Comparison of ENCODE assay signal across 1 cellular context in the genomic region with DNA sequence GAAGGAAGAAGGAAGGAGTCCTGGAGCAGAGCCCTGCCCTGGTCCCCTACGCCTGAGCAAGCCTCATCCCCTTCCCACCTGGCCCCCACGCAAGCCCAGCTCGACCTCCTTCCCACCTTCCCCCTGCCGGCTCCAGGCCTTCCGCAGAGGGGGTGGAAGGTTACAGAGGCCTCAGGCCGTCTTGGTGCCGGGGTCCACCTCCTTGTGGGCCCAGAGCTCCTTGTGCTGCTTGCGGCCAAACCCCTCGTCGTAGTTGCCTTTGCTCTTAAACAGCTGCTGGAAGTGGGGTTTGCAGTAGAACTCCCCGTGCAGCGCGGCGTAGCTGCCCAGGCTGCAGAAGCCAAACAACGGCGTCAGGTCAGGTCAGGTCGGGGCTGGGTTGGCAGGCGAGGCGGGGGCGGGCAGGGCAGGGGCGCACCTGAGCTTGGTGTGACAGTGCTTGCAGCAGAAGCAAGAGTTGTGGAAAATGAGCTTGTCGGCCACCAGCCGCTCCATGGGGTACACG.
A peak's percentile ranks its signal among the peaks of the same experiment; 100 is the strongest.
TF ChIP-seq lines count a peak whose summit lies in the region.

No MANE protein-coding gene starts in this region.

TF ChIP-seq in HepG2, 621 proteins besides CTCF, POLR2A, EP300 and RAD21:
- no peak for TF ChIP-seq KLF16 (CRISPR knock-in tag; IDR thresholded peaks at IDR 0.05)
- TF ChIP-seq, protein P1, sequence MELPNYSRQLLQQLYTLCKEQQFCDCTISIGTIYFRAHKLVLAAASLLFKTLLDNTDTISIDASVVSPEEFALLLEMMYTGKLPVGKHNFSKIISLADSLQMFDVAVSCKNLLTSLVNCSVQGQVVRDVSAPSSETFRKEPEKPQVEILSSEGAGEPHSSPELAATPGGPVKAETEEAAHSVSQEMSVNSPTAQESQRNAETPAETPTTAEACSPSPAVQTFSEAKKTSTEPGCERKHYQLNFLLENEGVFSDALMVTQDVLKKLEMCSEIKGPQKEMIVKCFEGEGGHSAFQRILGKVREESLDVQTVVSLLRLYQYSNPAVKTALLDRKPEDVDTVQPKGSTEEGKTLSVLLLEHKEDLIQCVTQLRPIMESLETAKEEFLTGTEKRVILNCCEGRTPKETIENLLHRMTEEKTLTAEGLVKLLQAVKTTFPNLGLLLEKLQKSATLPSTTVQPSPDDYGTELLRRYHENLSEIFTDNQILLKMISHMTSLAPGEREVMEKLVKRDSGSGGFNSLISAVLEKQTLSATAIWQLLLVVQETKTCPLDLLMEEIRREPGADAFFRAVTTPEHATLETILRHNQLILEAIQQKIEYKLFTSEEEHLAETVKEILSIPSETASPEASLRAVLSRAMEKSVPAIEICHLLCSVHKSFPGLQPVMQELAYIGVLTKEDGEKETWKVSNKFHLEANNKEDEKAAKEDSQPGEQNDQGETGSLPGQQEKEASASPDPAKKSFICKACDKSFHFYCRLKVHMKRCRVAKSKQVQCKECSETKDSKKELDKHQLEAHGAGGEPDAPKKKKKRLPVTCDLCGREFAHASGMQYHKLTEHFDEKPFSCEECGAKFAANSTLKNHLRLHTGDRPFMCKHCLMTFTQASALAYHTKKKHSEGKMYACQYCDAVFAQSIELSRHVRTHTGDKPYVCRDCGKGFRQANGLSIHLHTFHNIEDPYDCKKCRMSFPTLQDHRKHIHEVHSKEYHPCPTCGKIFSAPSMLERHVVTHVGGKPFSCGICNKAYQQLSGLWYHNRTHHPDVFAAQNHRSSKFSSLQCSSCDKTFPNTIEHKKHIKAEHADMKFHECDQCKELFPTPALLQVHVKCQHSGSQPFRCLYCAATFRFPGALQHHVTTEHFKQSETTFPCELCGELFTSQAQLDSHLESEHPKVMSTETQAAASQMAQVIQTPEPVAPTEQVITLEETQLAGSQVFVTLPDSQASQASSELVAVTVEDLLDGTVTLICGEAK (IDR thresholded peaks at IDR 0.05) = no peak
- TF ChIP-seq, protein P1 (CRISPR knock-in tag; IDR thresholded peaks at IDR 0.05) = 0 out of 2 replicates have a peak, but pooled peaks have one; percentile 26
